13 cellular contexts compared by ENCODE assay signal in the genomic region with DNA sequence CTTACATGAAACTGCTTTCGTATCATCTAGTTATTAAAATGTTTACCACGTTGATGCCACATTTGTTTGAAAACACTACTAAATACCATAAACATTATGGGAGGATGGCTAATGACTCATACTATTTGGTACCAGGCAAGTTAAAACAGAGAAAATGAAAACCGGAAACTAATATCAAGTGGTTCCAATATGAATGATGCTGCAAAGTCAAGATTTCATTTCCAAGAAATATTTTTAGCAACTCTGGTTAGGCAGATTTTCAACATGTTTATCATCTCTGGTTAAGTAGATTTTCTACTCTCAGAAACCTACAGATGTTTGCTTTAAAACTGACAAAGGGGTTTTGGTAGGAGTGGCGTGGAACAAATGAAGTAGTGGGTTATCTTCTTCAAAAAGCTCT. TPM values are rescaled to one million over a fixed set of nuclear protein-coding genes. Genes with fewer than 3 reads are reported as not detected.
DNase-seq lines count a peak whose midpoint lies in the region; ATAC-seq and TF ChIP-seq lines count a peak whose summit lies in the region.
"Had no signal": no experiment of that assay in that cellular context is flagged by ENCODE, and none has a peak within 500 bp of the region (broad histone marks: within the 10 kb centered on the region; RNA-seq: fewer than 3 reads in every experiment).

No MANE protein-coding gene starts in this region.

- peak; percentile 17 for DNase-seq in kidney glomerular epithelial cell (lab: John Stamatoyannopoulos, UW)
- DNase-seq in type B pancreatic cell (ENCODE audit: extremely low spot score, unreplicated experiment) = no peak
- DNase-seq in ascending aorta (ENCODE audit: low spot score in 2 of 2) = no peak
- DNase-seq: activated effector memory CD4-positive, alpha-beta T cell treated with anti-CD3 and anti-CD28 coated beads, Interleukin-2, amount 50 U/mL, for 16 hours; mucosa of descending colon; NCI-H526; SIG-M5; WERI-Rb-1 had no signal

- no peaks in the 10 kb centered on the region for H3K27me3 ChIP-seq in ascending aorta

- H3K27ac Mint-ChIP-seq in type B pancreatic cell = no peak overlapping the region

- peak overlapping the region in 1 of 2 donors; percentile 45 for H3K27ac ChIP-seq in ascending aorta
- H3K27ac ChIP-seq: WERI-Rb-1 had no signal

- no peaks in the 10 kb centered on the region for H3K4me1 Mint-ChIP-seq in type B pancreatic cell (ENCODE audit: unreplicated experiment)

- TF ChIP-seq CTCF in type B pancreatic cell (conservative IDR thresholded peaks at IDR 0.05) (no peak), ascending aorta (IDR thresholded peaks at IDR 0.05) (no peak)

- H3K27me3 Mint-ChIP-seq in type B pancreatic cell = peaks cover 21% of the 10 kb centered on the region

- no peak overlapping the region for H3K4me3 Mint-ChIP-seq in type B pancreatic cell

- H3K36me3 ChIP-seq in ascending aorta = no peaks in the 10 kb centered on the region
- H3K36me3 ChIP-seq: thoracic aorta, WERI-Rb-1 had no signal

- no peaks in the 10 kb centered on the region for H3K9me3 ChIP-seq in ascending aorta
- H3K9me3 ChIP-seq: mucosa of descending colon, thoracic aorta had no signal

- H3K36me3 Mint-ChIP-seq in type B pancreatic cell = no peaks in the 10 kb centered on the region

- H3K9me3 Mint-ChIP-seq in type B pancreatic cell = no peaks in the 10 kb centered on the region

- intact Hi-C loops in ascending aorta (cut with DNase I) = no loop called here

- peaks cover 4 to 7% of the 10 kb centered on the region in 2 donors for H3K4me1 ChIP-seq in ascending aorta

- ATAC-seq in GM18858 (IDR thresholded peaks at IDR 0.05; ENCODE audit: unreplicated experiment) (peak; percentile 55), HG02870 (IDR thresholded peaks at IDR 0.05; ENCODE audit: unreplicated experiment) (peak; percentile 55), SK-N-SH treated with all-trans-retinoic acid at 6 μM for 48 hours (peak; percentile 20; the same call in 2 of the 3 replicates), HG02759 (IDR thresholded peaks at IDR 0.05; ENCODE audit: unreplicated experiment) (no peak)
- ATAC-seq: mucosa of descending colon had no signal

- no peak overlapping the region for H3K4me3 ChIP-seq in ascending aorta
- H3K4me3 ChIP-seq: mucosa of descending colon, thoracic aorta had no signal

TF ChIP-seq in SK-N-SH treated with all-trans-retinoic acid at 6 μM for 48 hours, 23 proteins besides CTCF, POLR2A, EP300 and RAD21:
- TF ChIP-seq ZNF70 (CRISPR knock-in tag; IDR thresholded peaks at IDR 0.05) (no peak), TCF4 (CRISPR knock-in tag; IDR thresholded peaks at IDR 0.05; ENCODE audit: borderline replicate concordance) (no peak), ZNF565 (CRISPR knock-in tag; conservative IDR thresholded peaks at IDR 0.05; ENCODE audit: low read depth) (no peak), POU6F1 (CRISPR knock-in tag; IDR thresholded peaks at IDR 0.05; ENCODE audit: borderline replicate concordance, low read depth) (no peak), ZC3H10 (CRISPR knock-in tag; IDR thresholded peaks at IDR 0.05) (no peak), CREB5 (CRISPR knock-in tag; IDR thresholded peaks at IDR 0.05; ENCODE audit: low read depth) (no peak), BACH2 (CRISPR knock-in tag; IDR thresholded peaks at IDR 0.05; ENCODE audit: borderline replicate concordance) (no peak), TOX (CRISPR knock-in tag; IDR thresholded peaks at IDR 0.05; ENCODE audit: borderline replicate concordance) (no peak), ISL1 (CRISPR knock-in tag; IDR thresholded peaks at IDR 0.05) (no peak), SNAI2 (CRISPR knock-in tag; IDR thresholded peaks at IDR 0.05) (no peak), RARB (CRISPR knock-in tag; IDR thresholded peaks at IDR 0.05) (no peak), ESRRG (CRISPR knock-in tag; IDR thresholded peaks at IDR 0.05) (no peak)

RNA-seq across cellular contexts. Expression of gene F2R, which starts 4.9 kb away (rescaled TPM):
- total RNA-seq in type B pancreatic cell (ENCODE audit: low replicate concordance) (8.5 and 20.1 TPM in 2 replicates), ascending aorta (131 TPM)
